ENCODE assay signal across 8 cellular contexts in the genomic region with DNA sequence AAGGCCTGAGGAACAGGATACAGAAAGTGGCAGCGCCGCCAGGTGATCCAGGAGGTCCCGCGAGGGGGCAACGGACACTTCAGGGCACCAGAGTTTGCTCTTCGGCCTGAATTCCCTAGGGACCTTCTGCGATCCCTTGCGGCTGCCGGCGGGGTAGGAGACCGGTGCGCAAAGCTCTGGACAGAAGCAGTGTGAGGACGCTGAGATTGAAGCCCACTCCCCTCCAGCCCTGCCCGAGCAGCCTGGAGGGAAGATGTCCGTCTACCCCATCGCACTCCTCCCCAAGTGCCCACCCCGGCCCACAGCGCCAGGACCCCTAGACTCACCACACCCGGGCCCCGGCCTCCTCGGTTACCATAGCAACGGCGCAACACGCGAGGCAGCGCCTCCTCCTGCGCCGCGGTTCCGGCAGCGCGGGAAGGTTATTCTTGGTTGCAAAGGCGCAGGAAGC. TPM values are rescaled to one million over a fixed set of nuclear protein-coding genes. Genes with fewer than 3 reads are reported as not detected.
DNase-seq lines count a peak whose midpoint lies in the region; ATAC-seq, FAIRE-seq and TF ChIP-seq lines count a peak whose summit lies in the region.

A gene with protein sequence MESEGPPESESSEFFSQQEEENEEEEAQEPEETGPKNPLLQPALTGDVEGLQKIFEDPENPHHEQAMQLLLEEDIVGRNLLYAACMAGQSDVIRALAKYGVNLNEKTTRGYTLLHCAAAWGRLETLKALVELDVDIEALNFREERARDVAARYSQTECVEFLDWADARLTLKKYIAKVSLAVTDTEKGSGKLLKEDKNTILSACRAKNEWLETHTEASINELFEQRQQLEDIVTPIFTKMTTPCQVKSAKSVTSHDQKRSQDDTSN (minus strand): TSS at position 361 of the 451 bp plus-strand sequence. CDS start 10,433 bp downstream, outside the sequence.

- H4K20me1 ChIP-seq in Karpas-422 (ENCODE audit: insufficient read depth, low read depth, low read length): no peaks in the 10 kb centered on the region

- no peak for FAIRE-seq in HTR-8/SVneo (lab: Jason Lieb, UNC)

- DNase-seq in AG10803 (ENCODE audit: low read depth): peak; percentile 13
- peak; percentile 12 for DNase-seq in HTR-8/SVneo (ENCODE audit: insufficient read length, low spot score)
- DNase-seq in activated naive CD4-positive, alpha-beta T cell treated with anti-CD3 and anti-CD28 coated beads, Interleukin-2, amount 50 U/mL, for 16 hours: peak; percentile 15
- DNase-seq in heart right ventricle: peak; percentile 33 to 59
- no peak for DNase-seq in psoas muscle
- no peak for DNase-seq in NCI-H146 (lab: John Stamatoyannopoulos, UW)
- no peak for DNase-seq in HK-2 (ENCODE audit: unreplicated experiment)
- DNase-seq in Karpas-422: no peak

- H3K9me3 ChIP-seq in heart right ventricle: no peaks in the 10 kb centered on the region
- H3K9me3 ChIP-seq in psoas muscle: no peaks in the 10 kb centered on the region
- no peaks in the 10 kb centered on the region for H3K9me3 ChIP-seq in Karpas-422 (ENCODE audit: low read length)

- H3K4me1 ChIP-seq in heart right ventricle: peaks cover 0 to 15% (median 6%) of the 10 kb centered on the region in 9 donors
- no peaks in the 10 kb centered on the region for H3K4me1 ChIP-seq in psoas muscle
- no peaks in the 10 kb centered on the region for H3K4me1 ChIP-seq in Karpas-422 (ENCODE audit: low read length)

- H3K36me3 ChIP-seq in heart right ventricle (no peaks in the 10 kb centered on the region), psoas muscle (ENCODE audit: insufficient read depth in 1 of 2, low read depth in 1 of 2) (no peaks in the 10 kb centered on the region), Karpas-422 (ENCODE audit: insufficient read depth, low read length) (no peaks in the 10 kb centered on the region)

- 2% methylated on average over 33 of the region's 33 CpGs for WGBS in heart right ventricle, 2 donors
- 1 to 2% (median 2%) methylated on average over 33 of the region's 33 CpGs for whole genome bisulfite sequencing in psoas muscle, 3 donors

- intact Hi-C loops in heart right ventricle (cut with DNase I): no loop called here
- intact Hi-C loops in psoas muscle (cut with DNase I): no loop called here

- H3K4me3 ChIP-seq in AG10803 (ENCODE audit: low read length) (peak within 1 kb of the TSS; percentile 49), heart right ventricle (peak within 1 kb of the TSS in 9 of 10 donors; percentile 21 to 65 (median 56)), psoas muscle (peak within 1 kb of the TSS; percentile 49), Karpas-422 (ENCODE audit: low read length) (no peak within 1 kb of the TSS)

- no peak within 1 kb of the TSS for H3K9ac ChIP-seq in Karpas-422 (ENCODE audit: low read length)

- H3K27me3 ChIP-seq in heart right ventricle: peaks cover 0 to 36% (median 25%) of the 10 kb centered on the region in 7 donors
- H3K27me3 ChIP-seq in psoas muscle (ENCODE audit: insufficient read depth in 3 of 3, low read length in 2 of 3): peaks cover 0 to 18% (median 0%) of the 10 kb centered on the region in 3 donors
- no peaks in the 10 kb centered on the region for H3K27me3 ChIP-seq in Karpas-422 (ENCODE audit: low read length)

- no peaks in the 10 kb centered on the region for H3K79me2 ChIP-seq in Karpas-422 (ENCODE audit: low read length)

- ATAC-seq in heart right ventricle (peak; percentile 31 to 95 (median 77)), psoas muscle (no peak)

- H3K4me2 ChIP-seq in Karpas-422 (ENCODE audit: low read depth, low read length, poor library complexity, severe bottlenecking): no peak within 1 kb of the TSS

- H3K9me2 ChIP-seq in Karpas-422 (replicated peaks; ENCODE audit: insufficient read depth, low read length): no peaks in the 10 kb centered on the region

- no peak within 1 kb of the TSS for H2AFZ ChIP-seq in Karpas-422 (ENCODE audit: low read length)

- 0 out of 2 replicates have a peak, but pooled peaks have one; percentile 5 for TF ChIP-seq CTCF in AG10803 (conservative IDR thresholded peaks at IDR 0.05; ENCODE audit: low read length)
- no peak for TF ChIP-seq CTCF in heart right ventricle (IDR thresholded peaks at IDR 0.05)
- TF ChIP-seq CTCF in psoas muscle (IDR thresholded peaks at IDR 0.05): no peak

- H3K27ac ChIP-seq in heart right ventricle: peak within 1 kb of the TSS in 2 of 10 donors; percentile 10 to 44
- no peak within 1 kb of the TSS for H3K27ac ChIP-seq in psoas muscle
- no peak within 1 kb of the TSS for H3K27ac ChIP-seq in Karpas-422 (ENCODE audit: low read length)

RNA-seq across cellular contexts. Expression of the gene that starts here (rescaled TPM):
- under 1 TPM in 6 of 10 donors, not detected in 4; 0.19 to 0.57 (median 0.29) TPM for total RNA-seq in heart right ventricle
- under 1 TPM in 1 of 2 donors, not detected in 1; 0.10 TPM for polyA plus RNA-seq in heart right ventricle
- not detected for total RNA-seq in psoas muscle
- polyA plus RNA-seq in psoas muscle: under 1 TPM in 1 of 3 donors, not detected in 2; 0.05 TPM
- total RNA-seq in Karpas-422 (2014; rRNA removed; shearing (Covaris generic); ENCODE audit: low replicate concordance): not detected in 2 replicates

Comparison
In these comparisons a context has a peak if more than half of its experiments do, and no peak if none do; other contexts are left out.
1. Peak in DNase-seq, ATAC-seq and H3K4me3 ChIP-seq in heart right ventricle; RNA of the gene not detected or under 1 TPM.
2. DNase-seq: peak in AG10803 (single experiment), HTR-8/SVneo (single experiment) and activated naive CD4-positive, alpha-beta T cell treated with anti-CD3 and anti-CD28 coated beads, Interleukin-2, amount 50 U/mL, for 16 hours (single experiment); none in psoas muscle (0 of 2), NCI-H146 (single experiment), HK-2 (single experiment) and Karpas-422 (single experiment).